In the genomic region with DNA sequence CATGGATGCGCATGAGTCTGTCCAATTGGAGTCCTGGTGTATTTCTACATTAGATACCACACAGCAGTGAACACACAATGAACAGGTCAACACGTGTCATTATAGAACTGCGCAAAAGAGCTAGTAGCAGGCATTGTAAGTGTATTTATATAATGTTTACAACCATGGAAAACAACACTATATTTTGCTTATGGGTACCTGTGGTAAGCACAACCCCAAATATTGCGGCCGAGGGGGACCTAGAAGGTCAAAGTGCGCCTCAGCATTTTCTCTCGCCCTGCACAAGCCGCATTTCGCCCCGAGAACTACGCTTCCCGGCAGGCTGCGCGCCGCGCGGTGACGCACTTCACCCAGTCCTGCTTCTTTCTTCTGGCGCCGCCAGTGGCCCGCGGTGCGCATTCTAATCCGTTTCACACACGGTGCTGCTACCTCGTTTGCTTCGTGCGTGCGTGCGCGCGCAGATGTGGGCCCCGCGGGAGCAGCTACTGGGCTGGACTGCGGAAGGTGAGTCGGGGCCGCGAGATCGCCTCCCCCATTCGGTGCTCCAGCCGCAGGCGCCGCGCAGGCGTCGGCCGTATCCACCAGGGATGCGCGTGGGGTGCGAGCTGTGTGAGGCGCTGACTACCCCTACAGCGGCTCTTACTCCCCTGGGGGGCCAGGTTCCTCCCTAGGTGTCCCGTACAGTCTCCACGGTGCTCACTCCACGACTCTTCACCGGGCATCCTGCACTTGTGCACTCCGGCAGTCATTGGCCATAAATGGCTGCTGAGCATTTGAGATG, we compare ENCODE assay signal across 1 cellular context.
A peak's percentile ranks its signal among the peaks of the same experiment; 100 is the strongest.
TF ChIP-seq lines count a peak whose summit lies in the region.

A gene (plus strand): TSS at position 394 of the 781 bp plus-strand sequence. CDS start 68 bp downstream, at position 462.

TF ChIP-seq in HEK293, 187 proteins besides CTCF, POLR2A, EP300 and RAD21 (continued from another document and continues in another):
- TF ChIP-seq, protein P1, sequence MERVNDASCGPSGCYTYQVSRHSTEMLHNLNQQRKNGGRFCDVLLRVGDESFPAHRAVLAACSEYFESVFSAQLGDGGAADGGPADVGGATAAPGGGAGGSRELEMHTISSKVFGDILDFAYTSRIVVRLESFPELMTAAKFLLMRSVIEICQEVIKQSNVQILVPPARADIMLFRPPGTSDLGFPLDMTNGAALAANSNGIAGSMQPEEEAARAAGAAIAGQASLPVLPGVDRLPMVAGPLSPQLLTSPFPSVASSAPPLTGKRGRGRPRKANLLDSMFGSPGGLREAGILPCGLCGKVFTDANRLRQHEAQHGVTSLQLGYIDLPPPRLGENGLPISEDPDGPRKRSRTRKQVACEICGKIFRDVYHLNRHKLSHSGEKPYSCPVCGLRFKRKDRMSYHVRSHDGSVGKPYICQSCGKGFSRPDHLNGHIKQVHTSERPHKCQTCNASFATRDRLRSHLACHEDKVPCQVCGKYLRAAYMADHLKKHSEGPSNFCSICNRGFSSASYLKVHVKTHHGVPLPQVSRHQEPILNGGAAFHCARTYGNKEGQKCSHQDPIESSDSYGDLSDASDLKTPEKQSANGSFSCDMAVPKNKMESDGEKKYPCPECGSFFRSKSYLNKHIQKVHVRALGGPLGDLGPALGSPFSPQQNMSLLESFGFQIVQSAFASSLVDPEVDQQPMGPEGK (tag by site-specific recombination; IDR thresholded peaks at IDR 0.05): peak; percentile 84
- TF ChIP-seq ZFP69B (tag by site-specific recombination; IDR thresholded peaks at IDR 0.05): peak; percentile 99
- no peak for TF ChIP-seq ZNF621 (tag by site-specific recombination; IDR thresholded peaks at IDR 0.05)
- TF ChIP-seq, protein P2, sequence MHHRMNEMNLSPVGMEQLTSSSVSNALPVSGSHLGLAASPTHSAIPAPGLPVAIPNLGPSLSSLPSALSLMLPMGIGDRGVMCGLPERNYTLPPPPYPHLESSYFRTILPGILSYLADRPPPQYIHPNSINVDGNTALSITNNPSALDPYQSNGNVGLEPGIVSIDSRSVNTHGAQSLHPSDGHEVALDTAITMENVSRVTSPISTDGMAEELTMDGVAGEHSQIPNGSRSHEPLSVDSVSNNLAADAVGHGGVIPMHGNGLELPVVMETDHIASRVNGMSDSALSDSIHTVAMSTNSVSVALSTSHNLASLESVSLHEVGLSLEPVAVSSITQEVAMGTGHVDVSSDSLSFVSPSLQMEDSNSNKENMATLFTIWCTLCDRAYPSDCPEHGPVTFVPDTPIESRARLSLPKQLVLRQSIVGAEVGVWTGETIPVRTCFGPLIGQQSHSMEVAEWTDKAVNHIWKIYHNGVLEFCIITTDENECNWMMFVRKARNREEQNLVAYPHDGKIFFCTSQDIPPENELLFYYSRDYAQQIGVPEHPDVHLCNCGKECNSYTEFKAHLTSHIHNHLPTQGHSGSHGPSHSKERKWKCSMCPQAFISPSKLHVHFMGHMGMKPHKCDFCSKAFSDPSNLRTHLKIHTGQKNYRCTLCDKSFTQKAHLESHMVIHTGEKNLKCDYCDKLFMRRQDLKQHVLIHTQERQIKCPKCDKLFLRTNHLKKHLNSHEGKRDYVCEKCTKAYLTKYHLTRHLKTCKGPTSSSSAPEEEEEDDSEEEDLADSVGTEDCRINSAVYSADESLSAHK (tag by site-specific recombination; IDR thresholded peaks at IDR 0.05): no peak
- TF ChIP-seq, protein P3, sequence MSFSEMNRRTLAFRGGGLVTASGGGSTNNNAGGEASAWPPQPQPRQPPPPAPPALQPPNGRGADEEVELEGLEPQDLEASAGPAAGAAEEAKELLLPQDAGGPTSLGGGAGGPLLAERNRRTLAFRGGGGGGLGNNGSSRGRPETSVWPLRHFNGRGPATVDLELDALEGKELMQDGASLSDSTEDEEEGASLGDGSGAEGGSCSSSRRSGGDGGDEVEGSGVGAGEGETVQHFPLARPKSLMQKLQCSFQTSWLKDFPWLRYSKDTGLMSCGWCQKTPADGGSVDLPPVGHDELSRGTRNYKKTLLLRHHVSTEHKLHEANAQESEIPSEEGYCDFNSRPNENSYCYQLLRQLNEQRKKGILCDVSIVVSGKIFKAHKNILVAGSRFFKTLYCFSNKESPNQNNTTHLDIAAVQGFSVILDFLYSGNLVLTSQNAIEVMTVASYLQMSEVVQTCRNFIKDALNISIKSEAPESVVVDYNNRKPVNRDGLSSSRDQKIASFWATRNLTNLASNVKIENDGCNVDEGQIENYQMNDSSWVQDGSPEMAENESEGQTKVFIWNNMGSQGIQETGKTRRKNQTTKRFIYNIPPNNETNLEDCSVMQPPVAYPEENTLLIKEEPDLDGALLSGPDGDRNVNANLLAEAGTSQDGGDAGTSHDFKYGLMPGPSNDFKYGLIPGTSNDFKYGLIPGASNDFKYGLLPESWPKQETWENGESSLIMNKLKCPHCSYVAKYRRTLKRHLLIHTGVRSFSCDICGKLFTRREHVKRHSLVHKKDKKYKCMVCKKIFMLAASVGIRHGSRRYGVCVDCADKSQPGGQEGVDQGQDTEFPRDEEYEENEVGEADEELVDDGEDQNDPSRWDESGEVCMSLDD (tag by site-specific recombination; IDR thresholded peaks at IDR 0.05): peak; percentile 52; the same call in 1 of the 2 replicates
- 0 out of 2 replicates have a peak, but pooled peaks have one; percentile 4 for TF ChIP-seq KLF9 (tag by site-specific recombination; IDR thresholded peaks at IDR 0.05; ENCODE audit: low read depth)
- TF ChIP-seq, protein P4, sequence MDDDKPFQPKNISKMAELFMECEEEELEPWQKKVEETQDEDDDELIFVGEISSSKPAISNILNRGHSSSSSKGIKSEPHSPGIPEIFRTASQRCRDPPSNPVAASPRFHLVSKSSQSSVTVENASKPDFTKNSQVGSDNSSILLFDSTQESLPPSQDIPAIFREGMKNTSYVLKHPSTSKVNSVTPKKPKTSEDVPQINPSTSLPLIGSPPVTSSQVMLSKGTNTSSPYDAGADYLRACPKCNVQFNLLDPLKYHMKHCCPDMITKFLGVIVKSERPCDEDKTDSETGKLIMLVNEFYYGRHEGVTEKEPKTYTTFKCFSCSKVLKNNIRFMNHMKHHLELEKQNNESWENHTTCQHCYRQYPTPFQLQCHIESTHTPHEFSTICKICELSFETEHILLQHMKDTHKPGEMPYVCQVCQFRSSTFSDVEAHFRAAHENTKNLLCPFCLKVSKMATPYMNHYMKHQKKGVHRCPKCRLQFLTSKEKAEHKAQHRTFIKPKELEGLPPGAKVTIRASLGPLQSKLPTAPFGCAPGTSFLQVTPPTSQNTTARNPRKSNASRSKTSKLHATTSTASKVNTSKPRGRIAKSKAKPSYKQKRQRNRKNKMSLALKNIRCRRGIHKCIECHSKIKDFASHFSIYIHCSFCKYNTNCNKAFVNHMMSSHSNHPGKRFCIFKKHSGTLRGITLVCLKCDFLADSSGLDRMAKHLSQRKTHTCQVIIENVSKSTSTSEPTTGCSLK (tag by site-specific recombination; IDR thresholded peaks at IDR 0.05): no peak
- TF ChIP-seq, protein P5, sequence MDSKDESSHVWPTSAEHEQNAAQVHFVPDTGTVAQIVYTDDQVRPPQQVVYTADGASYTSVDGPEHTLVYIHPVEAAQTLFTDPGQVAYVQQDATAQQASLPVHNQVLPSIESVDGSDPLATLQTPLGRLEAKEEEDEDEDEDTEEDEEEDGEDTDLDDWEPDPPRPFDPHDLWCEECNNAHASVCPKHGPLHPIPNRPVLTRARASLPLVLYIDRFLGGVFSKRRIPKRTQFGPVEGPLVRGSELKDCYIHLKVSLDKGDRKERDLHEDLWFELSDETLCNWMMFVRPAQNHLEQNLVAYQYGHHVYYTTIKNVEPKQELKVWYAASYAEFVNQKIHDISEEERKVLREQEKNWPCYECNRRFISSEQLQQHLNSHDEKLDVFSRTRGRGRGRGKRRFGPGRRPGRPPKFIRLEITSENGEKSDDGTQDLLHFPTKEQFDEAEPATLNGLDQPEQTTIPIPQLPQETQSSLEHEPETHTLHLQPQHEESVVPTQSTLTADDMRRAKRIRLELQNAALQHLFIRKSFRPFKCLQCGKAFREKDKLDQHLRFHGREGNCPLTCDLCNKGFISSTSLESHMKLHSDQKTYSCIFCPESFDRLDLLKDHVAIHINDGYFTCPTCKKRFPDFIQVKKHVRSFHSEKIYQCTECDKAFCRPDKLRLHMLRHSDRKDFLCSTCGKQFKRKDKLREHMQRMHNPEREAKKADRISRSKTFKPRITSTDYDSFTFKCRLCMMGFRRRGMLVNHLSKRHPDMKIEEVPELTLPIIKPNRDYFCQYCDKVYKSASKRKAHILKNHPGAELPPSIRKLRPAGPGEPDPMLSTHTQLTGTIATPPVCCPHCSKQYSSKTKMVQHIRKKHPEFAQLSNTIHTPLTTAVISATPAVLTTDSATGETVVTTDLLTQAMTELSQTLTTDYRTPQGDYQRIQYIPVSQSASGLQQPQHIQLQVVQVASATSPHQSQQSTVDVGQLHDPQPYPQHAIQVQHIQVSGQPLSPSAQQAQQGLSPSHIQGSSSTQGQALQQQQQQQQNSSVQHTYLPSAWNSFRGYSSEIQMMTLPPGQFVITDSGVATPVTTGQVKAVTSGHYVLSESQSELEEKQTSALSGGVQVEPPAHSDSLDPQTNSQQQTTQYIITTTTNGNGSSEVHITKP (tag by site-specific recombination; IDR thresholded peaks at IDR 0.05): peak; percentile 80
- no peak for TF ChIP-seq PRDM1 (tag by site-specific recombination; IDR thresholded peaks at IDR 0.05)
- no peak for TF ChIP-seq ZNF133 (tag by site-specific recombination; IDR thresholded peaks at IDR 0.05)
- no peak for TF ChIP-seq ZNF558 (tag by site-specific recombination; IDR thresholded peaks at IDR 0.05)
- TF ChIP-seq KLF1 (tag by site-specific recombination; IDR thresholded peaks at IDR 0.05): no peak
- peak; percentile 20; the same call in 1 of the 2 replicates for TF ChIP-seq WT1 (tag by site-specific recombination; IDR thresholded peaks at IDR 0.05)
- TF ChIP-seq GLIS1 (tag by site-specific recombination; IDR thresholded peaks at IDR 0.05): peak; percentile 87
- no peak for TF ChIP-seq KLF7 (tag by site-specific recombination; IDR thresholded peaks at IDR 0.05; ENCODE audit: borderline replicate concordance)
- TF ChIP-seq, protein P6, sequence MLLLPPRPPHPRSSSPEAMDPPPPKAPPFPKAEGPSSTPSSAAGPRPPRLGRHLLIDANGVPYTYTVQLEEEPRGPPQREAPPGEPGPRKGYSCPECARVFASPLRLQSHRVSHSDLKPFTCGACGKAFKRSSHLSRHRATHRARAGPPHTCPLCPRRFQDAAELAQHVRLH (tag by site-specific recombination; IDR thresholded peaks at IDR 0.05): peak; percentile 34; the same call in 1 of the 2 replicates
- TF ChIP-seq ZNF830 (tag by site-specific recombination; IDR thresholded peaks at IDR 0.05; ENCODE audit: low read depth): no peak
- no peak for TF ChIP-seq ZNF16 (tag by site-specific recombination; IDR thresholded peaks at IDR 0.05; ENCODE audit: low read depth)
- TF ChIP-seq ZBTB48 (tag by site-specific recombination; IDR thresholded peaks at IDR 0.05): no peak
- no peak for TF ChIP-seq ZNF184 (tag by site-specific recombination; IDR thresholded peaks at IDR 0.05)
- TF ChIP-seq ZBTB20 (tag by site-specific recombination; IDR thresholded peaks at IDR 0.05): peak; percentile 97
- TF ChIP-seq ZNF785 (tag by site-specific recombination; IDR thresholded peaks at IDR 0.05): 0 out of 2 replicates have a peak, but pooled peaks have one; percentile 13
- TF ChIP-seq, protein P7, sequence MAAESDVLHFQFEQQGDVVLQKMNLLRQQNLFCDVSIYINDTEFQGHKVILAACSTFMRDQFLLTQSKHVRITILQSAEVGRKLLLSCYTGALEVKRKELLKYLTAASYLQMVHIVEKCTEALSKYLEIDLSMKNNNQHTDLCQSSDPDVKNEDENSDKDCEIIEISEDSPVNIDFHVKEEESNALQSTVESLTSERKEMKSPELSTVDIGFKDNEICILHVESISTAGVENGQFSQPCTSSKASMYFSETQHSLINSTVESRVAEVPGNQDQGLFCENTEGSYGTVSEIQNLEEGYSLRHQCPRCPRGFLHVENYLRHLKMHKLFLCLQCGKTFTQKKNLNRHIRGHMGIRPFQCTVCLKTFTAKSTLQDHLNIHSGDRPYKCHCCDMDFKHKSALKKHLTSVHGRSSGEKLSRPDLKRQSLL (tag by site-specific recombination; IDR thresholded peaks at IDR 0.05): no peak
- TF ChIP-seq MYNN (tag by site-specific recombination; IDR thresholded peaks at IDR 0.05; ENCODE audit: borderline replicate concordance): no peak
- TF ChIP-seq, protein P8, sequence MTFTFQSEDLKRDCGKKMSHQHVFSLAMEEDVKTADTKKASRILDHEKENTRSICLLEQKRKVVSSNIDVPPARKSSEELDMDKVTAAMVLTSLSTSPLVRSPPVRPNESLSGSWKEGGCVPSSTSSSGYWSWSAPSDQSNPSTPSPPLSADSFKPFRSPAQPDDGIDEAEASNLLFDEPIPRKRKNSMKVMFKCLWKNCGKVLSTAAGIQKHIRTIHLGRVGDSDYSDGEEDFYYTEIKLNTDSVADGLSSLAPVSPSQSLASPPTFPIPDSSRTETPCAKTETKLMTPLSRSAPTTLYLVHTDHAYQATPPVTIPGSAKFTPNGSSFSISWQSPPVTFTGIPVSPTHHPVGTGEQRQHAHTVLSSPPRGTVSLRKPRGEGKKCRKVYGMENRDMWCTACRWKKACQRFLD (tag by site-specific recombination; IDR thresholded peaks at IDR 0.05): no peak
- TF ChIP-seq, protein P9, sequence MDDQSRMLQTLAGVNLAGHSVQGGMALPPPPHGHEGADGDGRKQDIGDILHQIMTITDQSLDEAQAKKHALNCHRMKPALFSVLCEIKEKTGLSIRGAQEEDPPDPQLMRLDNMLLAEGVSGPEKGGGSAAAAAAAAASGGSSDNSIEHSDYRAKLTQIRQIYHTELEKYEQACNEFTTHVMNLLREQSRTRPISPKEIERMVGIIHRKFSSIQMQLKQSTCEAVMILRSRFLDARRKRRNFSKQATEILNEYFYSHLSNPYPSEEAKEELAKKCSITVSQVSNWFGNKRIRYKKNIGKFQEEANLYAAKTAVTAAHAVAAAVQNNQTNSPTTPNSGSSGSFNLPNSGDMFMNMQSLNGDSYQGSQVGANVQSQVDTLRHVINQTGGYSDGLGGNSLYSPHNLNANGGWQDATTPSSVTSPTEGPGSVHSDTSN (CRISPR knock-in tag; IDR thresholded peaks at IDR 0.05): no peak
- TF ChIP-seq ZNF571 (tag by site-specific recombination; IDR thresholded peaks at IDR 0.05): no peak
- no peak for TF ChIP-seq ZNF302 (tag by site-specific recombination; IDR thresholded peaks at IDR 0.05; ENCODE audit: low read depth)
- peak; percentile 87 for TF ChIP-seq ZNF76 (tag by site-specific recombination; IDR thresholded peaks at IDR 0.05; ENCODE audit: borderline replicate concordance, low read depth)
- TF ChIP-seq ZSCAN23 (tag by site-specific recombination; IDR thresholded peaks at IDR 0.05): no peak
- TF ChIP-seq ZNF768 (tag by site-specific recombination; IDR thresholded peaks at IDR 0.05): no peak
- no peak for TF ChIP-seq ZNF670 (tag by site-specific recombination; IDR thresholded peaks at IDR 0.05; ENCODE audit: low read depth)
- peak; percentile 33; the same call in 1 of the 2 replicates for TF ChIP-seq ZBTB8A (tag by site-specific recombination; IDR thresholded peaks at IDR 0.05)
- TF ChIP-seq ZNF843 (tag by site-specific recombination; IDR thresholded peaks at IDR 0.05): peak; percentile 28; the same call in 1 of the 2 replicates
- TF ChIP-seq ZNF792 (tag by site-specific recombination; IDR thresholded peaks at IDR 0.05): no peak
- TF ChIP-seq ZNF677 (tag by site-specific recombination; IDR thresholded peaks at IDR 0.05): no peak
- TF ChIP-seq, protein P10, sequence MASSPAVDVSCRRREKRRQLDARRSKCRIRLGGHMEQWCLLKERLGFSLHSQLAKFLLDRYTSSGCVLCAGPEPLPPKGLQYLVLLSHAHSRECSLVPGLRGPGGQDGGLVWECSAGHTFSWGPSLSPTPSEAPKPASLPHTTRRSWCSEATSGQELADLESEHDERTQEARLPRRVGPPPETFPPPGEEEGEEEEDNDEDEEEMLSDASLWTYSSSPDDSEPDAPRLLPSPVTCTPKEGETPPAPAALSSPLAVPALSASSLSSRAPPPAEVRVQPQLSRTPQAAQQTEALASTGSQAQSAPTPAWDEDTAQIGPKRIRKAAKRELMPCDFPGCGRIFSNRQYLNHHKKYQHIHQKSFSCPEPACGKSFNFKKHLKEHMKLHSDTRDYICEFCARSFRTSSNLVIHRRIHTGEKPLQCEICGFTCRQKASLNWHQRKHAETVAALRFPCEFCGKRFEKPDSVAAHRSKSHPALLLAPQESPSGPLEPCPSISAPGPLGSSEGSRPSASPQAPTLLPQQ (tag by site-specific recombination; IDR thresholded peaks at IDR 0.05): peak; percentile 99
